In genomic region chr15:75639191-75639708, GRCh38 we compare ENCODE assay signal across 1 cellular context.
TF ChIP-seq lines count a peak whose summit lies in the region.

No MANE protein-coding gene starts in this region.

TF ChIP-seq in K562, 482 proteins besides CTCF, POLR2A, EP300 and RAD21 (continued from another document):
- peak; percentile 45 for TF ChIP-seq PRDM10 (IDR thresholded peaks at IDR 0.05; ENCODE audit: partially characterized antibody)
- TF ChIP-seq ZNF121 (CRISPR knock-in tag; conservative IDR thresholded peaks at IDR 0.05), result peak; percentile 15; the same call in 1 of the 2 replicates
- 0 out of 2 replicates have a peak, but pooled peaks have one; percentile 23 for TF ChIP-seq FOSL1 (tag; conservative IDR thresholded peaks at IDR 0.05)
- TF ChIP-seq HMGXB4 (CRISPR knock-in tag; IDR thresholded peaks at IDR 0.05), result no peak
- no peak for TF ChIP-seq ZNF175 (CRISPR knock-in tag; IDR thresholded peaks at IDR 0.05; ENCODE audit: low read depth)
- TF ChIP-seq USF1 (CRISPR knock-in tag; IDR thresholded peaks at IDR 0.05), result peak; percentile 42; the same call in 1 of the 2 replicates
- TF ChIP-seq CHD1 (IDR thresholded peaks at IDR 0.05; ENCODE audit: low read length), result peak; percentile 5
- TF ChIP-seq ATF6 (CRISPR knock-in tag; IDR thresholded peaks at IDR 0.05), result peak; percentile 80; the same call in 1 of the 2 replicates
- TF ChIP-seq MXI1 (IDR thresholded peaks at IDR 0.05; ENCODE audit: low read depth, low read length), result peak; percentile 63; the same call in 1 of the 2 replicates
- TF ChIP-seq PKNOX1 (IDR thresholded peaks at IDR 0.05), result 0 out of 2 replicates have a peak, but pooled peaks have one; percentile 11
- TF ChIP-seq ZHX1 (conservative IDR thresholded peaks at IDR 0.05; ENCODE audit: low read length), result no peak
- 0 out of 2 replicates have a peak, but pooled peaks have one; percentile 7 for TF ChIP-seq TEAD4 (IDR thresholded peaks at IDR 0.05; ENCODE audit: low read length)
- TF ChIP-seq TEAD4 (CRISPR knock-in tag; IDR thresholded peaks at IDR 0.05; ENCODE audit: borderline replicate concordance), result no peak
- peak; percentile 63; the same call in 1 of the 2 replicates for TF ChIP-seq NFATC3 (IDR thresholded peaks at IDR 0.05)
- TF ChIP-seq BHLHE40 (IDR thresholded peaks at IDR 0.05; ENCODE audit: low read length), result peak; percentile 86
- TF ChIP-seq JUN (IDR thresholded peaks at IDR 0.05; ENCODE audit: borderline replicate concordance, low read depth, low read length), result 0 out of 2 replicates have a peak, but pooled peaks have one; percentile 23
- no peak for TF ChIP-seq JUN (CRISPR knock-in tag; IDR thresholded peaks at IDR 0.05; ENCODE audit: borderline replicate concordance)
- TF ChIP-seq FOXK1 (CRISPR knock-in tag; IDR thresholded peaks at IDR 0.05; ENCODE audit: borderline replicate concordance), result peak; percentile 42; the same call in 1 of the 2 replicates
- TF ChIP-seq MAFF (IDR thresholded peaks at IDR 0.05; ENCODE audit: low read length), result no peak
